31 cellular contexts compared by ENCODE assay signal in the genomic region with DNA sequence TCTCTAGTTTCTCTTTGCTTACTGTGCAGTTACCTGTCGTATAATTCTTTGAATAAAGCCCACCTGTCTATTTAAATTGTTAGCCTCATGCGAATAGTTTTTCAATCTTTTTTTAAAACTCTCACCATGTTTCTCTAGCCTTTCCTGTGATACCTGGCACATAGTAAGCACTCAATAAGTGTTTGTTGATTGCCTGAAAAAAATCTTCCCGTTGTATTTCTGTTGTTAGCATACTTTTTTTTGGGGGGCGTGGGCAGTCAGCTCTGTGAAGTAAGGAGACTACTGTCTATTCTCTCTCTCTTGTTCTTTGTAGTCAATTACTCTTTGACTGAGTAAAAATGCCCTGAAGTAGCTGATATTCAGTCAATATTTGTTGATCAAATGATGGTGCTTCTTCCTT.
"Had no signal": no experiment of that assay in that cellular context is flagged by ENCODE, and none has a peak within 500 bp of the region (broad histone marks: within the 10 kb centered on the region; RNA-seq: fewer than 3 reads in every experiment).

No MANE protein-coding gene starts in this region.

- FAIRE-seq: islet of Langerhans, kidney, small intestine, urothelium cell line had no signal

- H3K4me3 Mint-ChIP-seq: immature natural killer cell; mesothelial cell of epicardium; naive thymus-derived CD4-positive, alpha-beta T cell; natural killer cell treated with Interleukin-12 subunit alpha and Interleukin-12 subunit beta and Interleukin-15 and Interleukin-18, amount 100 ng/mL, for 72 hours; neural crest cell; stimulated activated effector memory CD8-positive, alpha-beta T cell treated with anti-CD3 and anti-CD28 coated beads, Interleukin-12 subunit alpha, Interleukin-12 subunit beta, amount 100 ng/mL, for 72 hours; stimulated activated naive CD8-positive, alpha-beta T cell treated with anti-CD3 and anti-CD28 coated beads, Interleukin-15, Interleukin-2, amounts not matched to agents 100 ng/mL and 50 ng/mL, for 24 hours had no signal

- H3K9me3 ChIP-seq: lower lobe of right lung, pancreas, prostate gland, sigmoid colon, suprapubic skin, thoracic aorta, upper lobe of right lung had no signal

- H3K9me3 Mint-ChIP-seq: immature natural killer cell; natural killer cell treated with Interleukin-12 subunit alpha and Interleukin-12 subunit beta and Interleukin-15 and Interleukin-18, amount 100 ng/mL, for 72 hours; stimulated activated effector memory CD8-positive, alpha-beta T cell treated with anti-CD3 and anti-CD28 coated beads, Interleukin-12 subunit alpha, Interleukin-12 subunit beta, amount 100 ng/mL, for 72 hours; stimulated activated naive CD8-positive, alpha-beta T cell treated with anti-CD3 and anti-CD28 coated beads, Interleukin-15, Interleukin-2, amounts not matched to agents 100 ng/mL and 50 ng/mL, for 24 hours had no signal

- H3K27ac ChIP-seq: left lung, lower lobe of right lung, pancreas, prostate gland, sigmoid colon, spleen, suprapubic skin, thoracic aorta, tibial artery, upper lobe of right lung had no signal

- H3K27me3 ChIP-seq: left lung, pancreas, sigmoid colon, spleen, suprapubic skin, tibial artery, upper lobe of right lung had no signal

- H3K4me1 ChIP-seq: left lung, lower lobe of right lung, prostate gland, spleen, tibial artery, upper lobe of right lung had no signal

- H3K27me3 Mint-ChIP-seq: naive thymus-derived CD4-positive, alpha-beta T cell; natural killer cell treated with Interleukin-12 subunit alpha and Interleukin-12 subunit beta and Interleukin-15 and Interleukin-18, amount 100 ng/mL, for 72 hours; stimulated activated naive CD8-positive, alpha-beta T cell treated with anti-CD3 and anti-CD28 coated beads, Interleukin-15, Interleukin-2, amounts not matched to agents 100 ng/mL and 50 ng/mL, for 24 hours had no signal

- H3K36me3 ChIP-seq: pancreas, prostate gland, suprapubic skin, thoracic aorta, upper lobe of right lung had no signal

- H3K4me3 ChIP-seq: left lung, lower lobe of right lung, pancreas, prostate gland, sigmoid colon, spleen, suprapubic skin, thoracic aorta, tibial artery, upper lobe of right lung had no signal

- DNase-seq: hypothalamus; immature natural killer cell; kidney; left colon; left lung; lower lobe of right lung; mesendoderm; naive thymus-derived CD4-positive, alpha-beta T cell; nucleus accumbens; pancreas; posterior cingulate gyrus; retina; right cardiac atrium; sigmoid colon; small intestine; spleen; stimulated activated CD4-positive, alpha-beta T cell treated with anti-CD3 and anti-CD28 coated beads, Interleukin-4, amount 100 ng/mL, for 24 hours; stimulated activated naive CD4-positive, alpha-beta T cell; tibial artery; trophoblast cell; upper lobe of right lung had no signal

- H3K27ac Mint-ChIP-seq: immature natural killer cell; naive thymus-derived CD4-positive, alpha-beta T cell; natural killer cell treated with Interleukin-12 subunit alpha and Interleukin-12 subunit beta and Interleukin-15 and Interleukin-18, amount 100 ng/mL, for 72 hours; stimulated activated effector memory CD8-positive, alpha-beta T cell treated with anti-CD3 and anti-CD28 coated beads, Interleukin-12 subunit alpha, Interleukin-12 subunit beta, amount 100 ng/mL, for 72 hours; stimulated activated naive CD8-positive, alpha-beta T cell treated with anti-CD3 and anti-CD28 coated beads, Interleukin-15, Interleukin-2, amounts not matched to agents 100 ng/mL and 50 ng/mL, for 24 hours had no signal

- ATAC-seq: left colon; left lung; lower lobe of right lung; naive thymus-derived CD4-positive, alpha-beta T cell; natural killer cell treated with Interleukin-12 subunit alpha and Interleukin-12 subunit beta and Interleukin-15 and Interleukin-18, amount 100 ng/mL, for 72 hours; pancreas; right cardiac atrium; stimulated activated effector memory CD8-positive, alpha-beta T cell treated with anti-CD3 and anti-CD28 coated beads, Interleukin-12 subunit alpha, Interleukin-12 subunit beta, amount 100 ng/mL, for 72 hours; upper lobe of right lung had no signal

- H3K4me1 Mint-ChIP-seq: immature natural killer cell, neural crest cell had no signal
